In genomic region chr15:30842758-30843472, GRCh38 we compare ENCODE assay signal across 8 cellular contexts.
DNase-seq lines count a peak whose midpoint lies in the region; ATAC-seq and TF ChIP-seq lines count a peak whose summit lies in the region.
"Not testable (repeated sequence)": the region's sequence is repeated elsewhere in the genome, so short reads cannot be mapped to it uniquely, and the experiment has no call there.

No MANE protein-coding gene starts in this region.

- H4K20me1 ChIP-seq in MM.1S (ENCODE audit: insufficient read depth, low read length): not testable (repeated sequence)

- not testable (repeated sequence) for H3K9me3 Mint-ChIP-seq in CD8-positive, alpha-beta memory T cell; WTC11; progenitor cell of endocrine pancreas (ENCODE audit: low read depth)

- H3K9ac ChIP-seq in MM.1S (ENCODE audit: low read length): not testable (repeated sequence)

- H3K27me3 ChIP-seq in CD8-positive, alpha-beta memory T cell (ENCODE audit: insufficient read depth, low read length, poor library complexity, severe bottlenecking); MM.1S (replicated peaks; ENCODE audit: insufficient read depth, low read length): not testable (repeated sequence)

- not testable (repeated sequence) for H3K4me3 ChIP-seq in CD8-positive, alpha-beta memory T cell (ENCODE audit: low read length); MM.1S (ENCODE audit: low read length)

- peaks cover 20% of the 10 kb centered on the region for H3K4me1 ChIP-seq in CD8-positive, alpha-beta memory T cell (ENCODE audit: insufficient read depth, low read length)
- peaks cover 14% of the 10 kb centered on the region for H3K4me1 ChIP-seq in MM.1S (ENCODE audit: low read length)

- CTCF ChIA-PET in CD8-positive, alpha-beta memory T cell (lab: Charles Lee); WTC11 (lab: Charles Lee): not testable (repeated sequence)

- not testable (repeated sequence) for TF ChIP-seq CTCF in MM.1S (IDR thresholded peaks at IDR 0.05; ENCODE audit: low read length); WTC11 (IDR thresholded peaks at IDR 0.05); progenitor cell of endocrine pancreas (IDR thresholded peaks at IDR 0.05; ENCODE audit: unreplicated experiment)

- peak overlapping the region; percentile 37; the same call in 1 of the 2 replicates for H3K4me2 ChIP-seq in MM.1S (ENCODE audit: low read depth, low read length)

- peak overlapping the region in 5 of 7 donors; percentile 37 to 73 (median 49) for H3K4me3 Mint-ChIP-seq in CD8-positive, alpha-beta memory T cell
- not testable (repeated sequence) for H3K4me3 Mint-ChIP-seq in WTC11; progenitor cell of endocrine pancreas (ENCODE audit: low read depth)

- H3K9me3 ChIP-seq in CD8-positive, alpha-beta memory T cell (ENCODE audit: low read length); MM.1S (replicated peaks; ENCODE audit: insufficient read depth, low read length): not testable (repeated sequence)

- DNase-seq in CD8-positive, alpha-beta memory T cell: peak in 3 of 5 donors; percentile 31 to 54 (median 51)
- DNase-seq in MM.1S: peak; percentile 73
- not testable (repeated sequence) for DNase-seq in WTC11 (ENCODE audit: low spot score); progenitor cell of endocrine pancreas (ENCODE audit: low spot score, unreplicated experiment)
- DNase-seq in activated gamma-delta T cell treated with Interleukin-2 at 50 U/mL for 16 hours: peak; percentile 19

- not testable (repeated sequence) for H3K79me2 ChIP-seq in MM.1S (ENCODE audit: low read length)

- ATAC-seq in GM18909 (IDR thresholded peaks at IDR 0.05; ENCODE audit: poor library complexity, unreplicated experiment) (peak; percentile 86), GM21619 (IDR thresholded peaks at IDR 0.05; ENCODE audit: unreplicated experiment) (peak; percentile 90), HG03060 (IDR thresholded peaks at IDR 0.05; ENCODE audit: low read depth, unreplicated experiment) (peak; percentile 65), WTC11 (peak; percentile 59)

- H3F3A ChIP-seq in MM.1S (ENCODE audit: insufficient read depth, low read length): not testable (repeated sequence)

- peaks cover 24 to 32% (median 29%) of the 10 kb centered on the region in 3 donors for H3K4me1 Mint-ChIP-seq in CD8-positive, alpha-beta memory T cell
- H3K4me1 Mint-ChIP-seq in WTC11; progenitor cell of endocrine pancreas (ENCODE audit: low read depth): not testable (repeated sequence)

- POLR2A ChIA-PET in CD8-positive, alpha-beta memory T cell (lab: Charles Lee); WTC11 (lab: Charles Lee): not testable (repeated sequence)

- H3K27ac ChIP-seq in CD8-positive, alpha-beta memory T cell (ENCODE audit: low read depth, low read length); MM.1S (ENCODE audit: low read length): not testable (repeated sequence)

- not testable (repeated sequence) for H3K27me3 Mint-ChIP-seq in CD8-positive, alpha-beta memory T cell; WTC11 (ENCODE audit: low read depth)
- H3K27me3 Mint-ChIP-seq in progenitor cell of endocrine pancreas: peaks cover 18% of the 10 kb centered on the region

- not testable (repeated sequence) for H3K36me3 ChIP-seq in CD8-positive, alpha-beta memory T cell (ENCODE audit: insufficient read depth, low read length); MM.1S (replicated peaks; ENCODE audit: insufficient read depth, low read length)

- H3K27ac Mint-ChIP-seq in CD8-positive, alpha-beta memory T cell: peak overlapping the region in 7 of 8 donors; percentile 10 to 85 (median 64)
- not testable (repeated sequence) for H3K27ac Mint-ChIP-seq in WTC11
- peak overlapping the region; percentile 49 for H3K27ac Mint-ChIP-seq in progenitor cell of endocrine pancreas

- peaks cover 0 to 18% (median 8%) of the 10 kb centered on the region in 3 donors for H3K36me3 Mint-ChIP-seq in CD8-positive, alpha-beta memory T cell
- not testable (repeated sequence) for H3K36me3 Mint-ChIP-seq in WTC11; progenitor cell of endocrine pancreas (ENCODE audit: insufficient read depth)

- not testable (repeated sequence) for H3K9me2 ChIP-seq in MM.1S (replicated peaks; ENCODE audit: insufficient read depth, low read length)

- not testable (repeated sequence) for H2AFZ ChIP-seq in MM.1S (ENCODE audit: low read length)
